Comparison of ENCODE assay signal across 36 cellular contexts in genomic region chr10:60845038-60845437, GRCh38.
"Had no signal": no experiment of that assay in that cellular context is flagged by ENCODE, and none has a peak within 500 bp of the region (broad histone marks: within the 10 kb centered on the region; RNA-seq: fewer than 3 reads in every experiment).

No MANE protein-coding gene starts in this region.

- H3K36me3 ChIP-seq: adrenal gland, ascending aorta, brain microvascular endothelial cell, breast epithelium, cardiac muscle cell had no signal

- ATAC-seq: activated naive CD4-positive, alpha-beta T cell treated with anti-CD3 and anti-CD28 coated beads, Interleukin-2, amount 50 U/mL, for 72 hours; activated naive CD8-positive, alpha-beta T cell treated with anti-CD3 and anti-CD28 coated beads, Interleukin-2, amount 50 U/mL, for 24 hours; activated T-cell treated with anti-CD3 and anti-CD28 coated beads, Interleukin-2, amount 50 U/mL, for 4 hours; activated T-cell treated with anti-CD3 and anti-CD28 coated beads, Interleukin-2, amount 50 U/mL, for 72 hours; activated T-helper 17 cell treated with anti-CD3 and anti-CD28 coated beads, Interleukin-2, amount 50 U/mL, for 72 hours; body of pancreas had no signal

- H3K27me3 ChIP-seq: adrenal gland, ascending aorta, body of pancreas, brain microvascular endothelial cell, breast epithelium, cardiac muscle cell had no signal

- DNase-seq: activated effector memory CD4-positive, alpha-beta T cell treated with anti-CD3 and anti-CD28 coated beads, Interleukin-2, amount 50 U/mL, for 16 hours; activated effector memory CD4-positive, alpha-beta T cell treated with Interleukin-2 at 50 U/mL for 16 hours; activated gamma-delta T cell; activated gamma-delta T cell treated with Interleukin-2 at 50 U/mL for 16 hours; activated naive CD4-positive, alpha-beta T cell; activated naive CD4-positive, alpha-beta T cell treated with anti-CD3 and anti-CD28 coated beads for 36 hours; activated naive CD4-positive, alpha-beta T cell treated with anti-CD3 and anti-CD28 coated beads, Interleukin-2, amount 10 ng/mL, durations not matched to agents 7 days and 5 days; activated naive CD4-positive, alpha-beta T cell treated with anti-CD3 and anti-CD28 coated beads, Interleukin-2, amount 50 U/mL, for 16 hours; activated naive CD4-positive, alpha-beta T cell treated with Interleukin-2 at 50 U/mL for 16 hours; activated naive CD8-positive, alpha-beta T cell treated with anti-CD3 and anti-CD28 coated beads for 36 hours; activated naive CD8-positive, alpha-beta T cell treated with anti-CD3 and anti-CD28 coated beads, Interleukin-2, amount 10 ng/mL, durations not matched to agents 7 days and 5 days; activated naive CD8-positive, alpha-beta T cell treated with anti-CD3 and anti-CD28 coated beads, Interleukin-2, amount 50 U/mL, for 24 hours; activated T-cell treated with anti-CD3 and anti-CD28 coated beads, Interleukin-2, amount 50 U/mL, for 4 hours; activated T-cell treated with anti-CD3 and anti-CD28 coated beads, Interleukin-2, amount 50 U/mL, for 48 hours; activated T-cell treated with anti-CD3 and anti-CD28 coated beads, Interleukin-2, amount 50 U/mL, for 72 hours; adrenal gland; amniotic stem cell; amygdala; anterior cingulate cortex; aorta; body of pancreas; brain microvascular endothelial cell; caudate nucleus; central memory CD4-positive, alpha-beta T cell; cerebellar nuclear complex had no signal

- H3K4me3 ChIP-seq: adrenal gland, ascending aorta, body of pancreas, breast epithelium, cardiac muscle cell had no signal

- H3K4me1 Mint-ChIP-seq: activated naive CD4-positive, alpha-beta T cell treated with anti-CD3 and anti-CD28 coated beads, Interleukin-2, amount 10 ng/mL, durations not matched to agents 7 days and 5 days; activated naive CD4-positive, alpha-beta T cell treated with anti-CD3 and anti-CD28 coated beads, Interleukin-2, amount 50 U/mL, for 24 hours; activated naive CD8-positive, alpha-beta T cell treated with anti-CD3 and anti-CD28 coated beads, Interleukin-2, amount 10 ng/mL, durations not matched to agents 7 days and 5 days; activated naive CD8-positive, alpha-beta T cell treated with anti-CD3 and anti-CD28 coated beads, Interleukin-2, amount 50 U/mL, for 24 hours; activated T-helper 17 cell treated with anti-CD3 and anti-CD28 coated beads, Interleukin-2, amount 50 U/mL, for 72 hours; central memory CD8-positive, alpha-beta T cell had no signal

- H3K36me3 Mint-ChIP-seq: activated naive CD4-positive, alpha-beta T cell treated with anti-CD3 and anti-CD28 coated beads, Interleukin-2, amount 10 ng/mL, durations not matched to agents 7 days and 5 days; activated naive CD4-positive, alpha-beta T cell treated with anti-CD3 and anti-CD28 coated beads, Interleukin-2, amount 50 U/mL, for 24 hours; activated naive CD4-positive, alpha-beta T cell treated with anti-CD3 and anti-CD28 coated beads, Interleukin-2, amount 50 U/mL, for 72 hours; activated naive CD8-positive, alpha-beta T cell; activated naive CD8-positive, alpha-beta T cell treated with anti-CD3 and anti-CD28 coated beads for 36 hours; activated naive CD8-positive, alpha-beta T cell treated with anti-CD3 and anti-CD28 coated beads, Interleukin-2, amount 10 ng/mL, durations not matched to agents 7 days and 5 days; brain had no signal

- H3K9me3 Mint-ChIP-seq: activated naive CD4-positive, alpha-beta T cell treated with anti-CD3 and anti-CD28 coated beads for 36 hours; activated naive CD4-positive, alpha-beta T cell treated with anti-CD3 and anti-CD28 coated beads, Interleukin-2, amount 10 ng/mL, durations not matched to agents 7 days and 5 days; activated naive CD4-positive, alpha-beta T cell treated with anti-CD3 and anti-CD28 coated beads, Interleukin-2, amount 50 U/mL, for 24 hours; activated naive CD4-positive, alpha-beta T cell treated with anti-CD3 and anti-CD28 coated beads, Interleukin-2, amount 50 U/mL, for 72 hours; activated naive CD8-positive, alpha-beta T cell treated with anti-CD3 and anti-CD28 coated beads for 36 hours; activated naive CD8-positive, alpha-beta T cell treated with anti-CD3 and anti-CD28 coated beads, Interleukin-2, amount 10 ng/mL, durations not matched to agents 7 days and 5 days; activated naive CD8-positive, alpha-beta T cell treated with anti-CD3 and anti-CD28 coated beads, Interleukin-2, amount 50 U/mL, for 24 hours; activated T-cell treated with anti-CD3 and anti-CD28 coated beads, Interleukin-2, amount 50 U/mL, for 4 hours; activated T-cell treated with anti-CD3 and anti-CD28 coated beads, Interleukin-2, amount 50 U/mL, for 72 hours; activated T-helper 1 cell treated with anti-CD3 and anti-CD28 coated beads, Interleukin-12 subunit alpha, Interleukin-12 subunit beta, Interleukin-2, Interleukin-4 antibody, amounts not matched to agents 30 ng/mL and 10 ng/mL and 1 ng/mL, durations not matched to agents 14 hours and 24 hours and 36 hours; activated T-helper 17 cell treated with anti-CD3 and anti-CD28 coated beads, Interleukin-2, amount 50 U/mL, for 72 hours; activated T-helper 2 cell treated with anti-CD3 and anti-CD28 coated beads, Interferon-gamma antibody, Interleukin-2, Interleukin-4, amounts not matched to agents 10 μg/mL and 5 μg/mL and 100 μg/mL, durations not matched to agents 14 hours and 24 hours and 36 hours; central memory CD8-positive, alpha-beta T cell had no signal

- H3K9me3 ChIP-seq: adrenal gland, ascending aorta, body of pancreas, breast epithelium had no signal

- H3K27ac Mint-ChIP-seq: activated naive CD4-positive, alpha-beta T cell treated with anti-CD3 and anti-CD28 coated beads for 36 hours; activated naive CD4-positive, alpha-beta T cell treated with anti-CD3 and anti-CD28 coated beads, Interleukin-2, amount 10 ng/mL, durations not matched to agents 7 days and 5 days; activated naive CD4-positive, alpha-beta T cell treated with anti-CD3 and anti-CD28 coated beads, Interleukin-2, amount 50 U/mL, for 24 hours; activated naive CD4-positive, alpha-beta T cell treated with anti-CD3 and anti-CD28 coated beads, Interleukin-2, amount 50 U/mL, for 72 hours; activated naive CD8-positive, alpha-beta T cell; activated naive CD8-positive, alpha-beta T cell treated with anti-CD3 and anti-CD28 coated beads for 36 hours; activated naive CD8-positive, alpha-beta T cell treated with anti-CD3 and anti-CD28 coated beads, Interleukin-2, amount 10 ng/mL, durations not matched to agents 7 days and 5 days; activated naive CD8-positive, alpha-beta T cell treated with anti-CD3 and anti-CD28 coated beads, Interleukin-2, amount 50 U/mL, for 24 hours; activated T-cell treated with anti-CD3 and anti-CD28 coated beads, Interleukin-2, amount 50 U/mL, for 72 hours; activated T-helper 1 cell treated with anti-CD3 and anti-CD28 coated beads, Interleukin-12 subunit alpha, Interleukin-12 subunit beta, Interleukin-2, Interleukin-4 antibody, amounts not matched to agents 30 ng/mL and 10 ng/mL and 1 ng/mL, durations not matched to agents 14 hours and 24 hours and 36 hours; activated T-helper 17 cell treated with anti-CD3 and anti-CD28 coated beads, Interleukin-2, amount 50 U/mL, for 72 hours; activated T-helper 2 cell treated with anti-CD3 and anti-CD28 coated beads, Interferon-gamma antibody, Interleukin-2, Interleukin-4, amounts not matched to agents 10 μg/mL and 5 μg/mL and 100 μg/mL, durations not matched to agents 14 hours and 24 hours and 36 hours; brain had no signal

- H3K4me3 Mint-ChIP-seq: activated naive CD4-positive, alpha-beta T cell treated with anti-CD3 and anti-CD28 coated beads for 36 hours; activated naive CD4-positive, alpha-beta T cell treated with anti-CD3 and anti-CD28 coated beads, Interleukin-2, amount 10 ng/mL, durations not matched to agents 7 days and 5 days; activated naive CD4-positive, alpha-beta T cell treated with anti-CD3 and anti-CD28 coated beads, Interleukin-2, amount 50 U/mL, for 24 hours; activated naive CD8-positive, alpha-beta T cell; activated naive CD8-positive, alpha-beta T cell treated with anti-CD3 and anti-CD28 coated beads for 36 hours; activated naive CD8-positive, alpha-beta T cell treated with anti-CD3 and anti-CD28 coated beads, Interleukin-2, amount 10 ng/mL, durations not matched to agents 7 days and 5 days; activated naive CD8-positive, alpha-beta T cell treated with anti-CD3 and anti-CD28 coated beads, Interleukin-2, amount 50 U/mL, for 24 hours; activated T-cell treated with anti-CD3 and anti-CD28 coated beads, Interleukin-2, amount 50 U/mL, for 4 hours; activated T-cell treated with anti-CD3 and anti-CD28 coated beads, Interleukin-2, amount 50 U/mL, for 72 hours; activated T-helper 1 cell treated with anti-CD3 and anti-CD28 coated beads, Interleukin-12 subunit alpha, Interleukin-12 subunit beta, Interleukin-2, Interleukin-4 antibody, amounts not matched to agents 30 ng/mL and 10 ng/mL and 1 ng/mL, durations not matched to agents 14 hours and 24 hours and 36 hours; activated T-helper 17 cell treated with anti-CD3 and anti-CD28 coated beads, Interleukin-2, amount 50 U/mL, for 72 hours; brain; central memory CD8-positive, alpha-beta T cell had no signal

- H3K27ac ChIP-seq: adrenal gland, ascending aorta, body of pancreas, brain microvascular endothelial cell, breast epithelium, cardiac muscle cell had no signal

- H3K4me1 ChIP-seq: body of pancreas, breast epithelium had no signal

- H3K27me3 Mint-ChIP-seq: activated naive CD4-positive, alpha-beta T cell treated with anti-CD3 and anti-CD28 coated beads, Interleukin-2, amount 50 U/mL, for 24 hours; activated naive CD8-positive, alpha-beta T cell treated with anti-CD3 and anti-CD28 coated beads, Interleukin-2, amount 50 U/mL, for 24 hours had no signal
